In the genomic region with DNA sequence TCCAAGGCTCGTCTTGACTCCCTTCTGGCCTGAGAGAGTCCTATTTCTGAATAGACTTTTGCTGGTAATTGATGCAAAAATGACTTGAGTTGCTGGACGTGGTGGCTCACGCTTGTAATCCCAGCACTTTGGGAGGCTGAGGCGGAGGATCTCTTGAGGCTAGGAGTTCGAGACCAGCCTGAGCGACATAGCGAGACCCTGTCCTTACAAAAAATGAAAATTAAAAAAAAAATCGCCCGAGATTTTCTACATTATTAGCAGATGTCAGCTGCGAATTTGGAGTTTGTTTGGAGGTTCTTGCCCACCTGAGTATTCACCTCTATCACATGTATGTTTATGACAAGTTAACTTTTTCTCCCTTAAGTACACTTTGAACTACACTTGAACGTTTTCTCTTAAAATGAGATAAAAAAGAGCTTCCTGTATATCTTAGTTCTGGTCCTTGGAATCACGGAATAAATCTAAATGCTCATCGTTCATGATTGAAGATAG, we compare ENCODE assay signal across 8 cellular contexts. TPM values are rescaled to one million over a fixed set of nuclear protein-coding genes. Genes with fewer than 3 reads are reported as not detected.
A peak's percentile ranks its signal among the peaks of the same experiment; 100 is the strongest.
DNase-seq lines count a peak whose midpoint lies in the region; ATAC-seq, FAIRE-seq and TF ChIP-seq lines count a peak whose summit lies in the region.

No MANE protein-coding gene starts in this region.

- no peak overlapping the region for H4K5ac ChIP-seq in H1 (ENCODE audit: insufficient read length, low read depth, low read length)

- POLR2A ChIA-PET in H1 (lab: Charles Lee; ENCODE audit: partially characterized antibody), result interaction anchor here (0.7 to 2.8 kb wide), 33 partner anchors 8 to 318 kb away, joined by 3 to 15 read pairs (median 5); a partner anchor contains a TSS

- peaks cover 11% of the 10 kb centered on the region for H3K4me1 ChIP-seq in CD4-positive, CD25-positive, alpha-beta regulatory T cell (ENCODE audit: control insufficient read depth, insufficient read depth, low read length, poor library complexity, severe bottlenecking)
- peaks cover 7% of the 10 kb centered on the region; the same call in 1 of the 2 replicates for H3K4me1 ChIP-seq in OCI-LY3 (ENCODE audit: low read length)
- H3K4me1 ChIP-seq in H1 (replicated peaks in 1 of 4; ENCODE audit: control insufficient read depth in 3 of 4, insufficient read depth in 4 of 4, low read length in 3 of 4), result no peaks in the 10 kb centered on the region
- no peaks in the 10 kb centered on the region for H3K4me1 ChIP-seq in neuronal stem cell (ENCODE audit: control insufficient read depth in 2 of 2, insufficient read depth in 1 of 2, low read depth in 1 of 2, low read length in 2 of 2)

- H3K36me3 Mint-ChIP-seq in CD4-positive, CD25-positive, alpha-beta regulatory T cell, result peaks cover 3% of the 10 kb centered on the region

- no peaks in the 10 kb centered on the region for H3K27me3 ChIP-seq in CD4-positive, CD25-positive, alpha-beta regulatory T cell (ENCODE audit: control insufficient read depth, insufficient read depth, low read length)
- H3K27me3 ChIP-seq in OCI-LY3 (ENCODE audit: low read depth, low read length), result no peaks in the 10 kb centered on the region
- no peaks in the 10 kb centered on the region for H3K27me3 ChIP-seq in H1 (replicated peaks in 1 of 4; ENCODE audit: control insufficient read depth in 3 of 4, extremely low read depth in 1 of 4, insufficient read depth in 3 of 4, low read length in 3 of 4)
- no peaks in the 10 kb centered on the region for H3K27me3 ChIP-seq in neuronal stem cell (ENCODE audit: control insufficient read depth in 3 of 3, insufficient read depth in 3 of 3, low read depth in 1 of 3, low read length in 3 of 3)

- 73% methylated on average over 13 of the region's 13 CpGs; no CpG with 5 or more reads in 1 of the 2 experiments for WGBS in H1 (ENCODE audit: extremely low coverage in 1 of 2, insufficient coverage in 1 of 2, insufficient read length in 1 of 2, insufficient replicate concordance in 2 of 2, low coverage in 1 of 2, low lambda C conversion rate in 2 of 2, missing lambda C conversion rate in 1 of 2), 2 experiments
- no CpG with 5 or more reads among the region's 13 CpGs for WGBS in neuronal stem cell (ENCODE audit: extremely low coverage in 2 of 2, insufficient read length in 2 of 2, insufficient replicate concordance in 1 of 2), 2 donors

- H3K79me2 ChIP-seq in OCI-LY3 (ENCODE audit: low read length) (peaks cover 8% of the 10 kb centered on the region), H1 (ENCODE audit: control insufficient read depth in 1 of 2, insufficient read depth in 2 of 2, low read length in 2 of 2) (no peaks in the 10 kb centered on the region)

- no peaks in the 10 kb centered on the region for H3K36me3 ChIP-seq in CD4-positive, CD25-positive, alpha-beta regulatory T cell (ENCODE audit: control insufficient read depth, insufficient read depth, low read length)
- H3K36me3 ChIP-seq in OCI-LY3 (replicated peaks; ENCODE audit: low read depth, low read length), result no peaks in the 10 kb centered on the region
- H3K36me3 ChIP-seq in H1 (ENCODE audit: control insufficient read depth in 2 of 4, insufficient read depth in 4 of 4, low read length in 3 of 4), result no peaks in the 10 kb centered on the region
- H3K36me3 ChIP-seq in neuronal stem cell (replicated peaks in 1 of 2; ENCODE audit: control insufficient read depth in 2 of 2, insufficient read depth in 2 of 2, low read length in 2 of 2), result no peaks in the 10 kb centered on the region

- H3K27ac Mint-ChIP-seq in CD4-positive, CD25-positive, alpha-beta regulatory T cell, result peak overlapping the region; percentile 96 to 100 (median 99)

- TF ChIP-seq CTCF in OCI-LY3 (IDR thresholded peaks at IDR 0.05; ENCODE audit: low read depth, low read length), result no peak
- 0 out of 4 replicates have a peak, but pooled peaks of 1 of the 3 experiments have one; percentile 7 for TF ChIP-seq CTCF in H1 (IDR thresholded peaks at IDR 0.05; ENCODE audit: control extremely low read depth in 1 of 3, insufficient read depth in 1 of 3, low read depth in 1 of 3, low read length in 3 of 3)

- no peak overlapping the region for H3K23ac ChIP-seq in H1 (ENCODE audit: insufficient read length)
- H3K23ac ChIP-seq in neuronal stem cell (ENCODE audit: low read depth, low read length, poor library complexity), result no peak overlapping the region

- H3K9me3 ChIP-seq in CD4-positive, CD25-positive, alpha-beta regulatory T cell (ENCODE audit: control insufficient read depth in 2 of 2, low read length in 2 of 2), result no peaks in the 10 kb centered on the region
- H3K9me3 ChIP-seq in OCI-LY3 (ENCODE audit: insufficient read depth, low read length) (no peaks in the 10 kb centered on the region), H1 (ENCODE audit: insufficient read depth in 2 of 2, low read depth in 1 of 2, low read length in 1 of 2) (no peaks in the 10 kb centered on the region), neuronal stem cell (replicated peaks in 1 of 2; ENCODE audit: control insufficient read depth in 2 of 2, insufficient read depth in 1 of 2, low read depth in 1 of 2, low read length in 2 of 2) (no peaks in the 10 kb centered on the region)

- H4K8ac ChIP-seq in H1 (ENCODE audit: extremely low read depth, insufficient read depth, low read length) (0 out of 2 replicates have a peak overlapping the region, but pooled peaks have one; percentile 94), neuronal stem cell (ENCODE audit: low read depth, low read length) (no peak overlapping the region)

- H2AK5ac ChIP-seq in H1 (ENCODE audit: low read depth, low read length) (no peak overlapping the region), neuronal stem cell (ENCODE audit: low read depth, low read length) (no peak overlapping the region)

- peak overlapping the region; percentile 91 to 99 (median 95) for H3K4me3 Mint-ChIP-seq in CD4-positive, CD25-positive, alpha-beta regulatory T cell

- H3K4me1 Mint-ChIP-seq in CD4-positive, CD25-positive, alpha-beta regulatory T cell, result peaks cover 6 to 22% (median 17%) of the 10 kb centered on the region in 4 donors

- no peak for TF ChIP-seq POLR2A in H1 (IDR thresholded peaks at IDR 0.05; ENCODE audit: control extremely low read depth in 1 of 2, low read depth in 2 of 2, low read length in 2 of 2)

- H3K56ac ChIP-seq in H1 (replicated peaks; ENCODE audit: insufficient read length, low read depth, low read length), result no peak overlapping the region

- peaks cover 5% of the 10 kb centered on the region for H3K27me3 Mint-ChIP-seq in CD4-positive, CD25-positive, alpha-beta regulatory T cell

- H3K4me3 ChIP-seq in CD4-positive, CD25-positive, alpha-beta regulatory T cell (ENCODE audit: low read depth, low read length), result peak overlapping the region; percentile 29
- peak overlapping the region; percentile 96 for H3K4me3 ChIP-seq in OCI-LY3 (ENCODE audit: low read length)
- H3K4me3 ChIP-seq in H1 (ENCODE audit: extremely low read depth in 1 of 4, insufficient read depth in 2 of 4, low read depth in 3 of 4, low read length in 4 of 4), result peak overlapping the region; percentile 71 to 97 (median 74); a peak in 6 of 8 replicates
- H3K4me3 ChIP-seq in neuronal stem cell (ENCODE audit: low read length in 2 of 2), result peak overlapping the region; percentile 66 to 97

- TF ChIP-seq RAD21 in H1 (IDR thresholded peaks at IDR 0.05 in 1 of 2, conservative IDR thresholded peaks at IDR 0.05 in 1 of 2; ENCODE audit: low read depth in 2 of 2, low read length in 2 of 2), result no peak

- peak overlapping the region; percentile 96 for H3K27ac ChIP-seq in CD4-positive, CD25-positive, alpha-beta regulatory T cell (ENCODE audit: insufficient read depth, low read length, poor library complexity, severe bottlenecking)
- H3K27ac ChIP-seq in OCI-LY3 (ENCODE audit: low read length), result peak overlapping the region; percentile 84
- no peak overlapping the region for H3K27ac ChIP-seq in H1 (ENCODE audit: low read depth, low read length)
- peak overlapping the region; percentile 44 for H3K27ac ChIP-seq in neuronal stem cell (replicated peaks; ENCODE audit: low read length)

- no peak for FAIRE-seq in H1 (lab: Jason Lieb, UNC)

- no peak overlapping the region for H2BK20ac ChIP-seq in H1 (ENCODE audit: low read length)

- CTCF ChIA-PET in H1 (lab: Charles Lee; ENCODE audit: partially characterized antibody), result interaction anchor here (0.6 to 1.7 kb wide), 9 partner anchors 9 to 278 kb away, joined by 3 to 5 read pairs (median 3); no protein-coding TSS in a partner anchor

- no peak overlapping the region for H2BK120ac ChIP-seq in H1 (replicated peaks; ENCODE audit: low read depth, low read length)
- no peak overlapping the region for H2BK120ac ChIP-seq in neuronal stem cell (ENCODE audit: low read depth, low read length)

- no peak overlapping the region for H2BK12ac ChIP-seq in H1 (ENCODE audit: low read depth, low read length)
- H2BK12ac ChIP-seq in neuronal stem cell (ENCODE audit: low read length), result no peak overlapping the region

- H3K9ac ChIP-seq in OCI-LY3 (ENCODE audit: low read length) (peak overlapping the region; percentile 86), H1 (replicated peaks in 1 of 4; ENCODE audit: extremely low read depth in 1 of 4, low read depth in 3 of 4, low read length in 3 of 4) (peak overlapping the region in 3 of 4 experiments; percentile 50 to 86 (median 83); a peak in 3 of 7 replicates), neuronal stem cell (ENCODE audit: low read depth, low read length, poor library complexity) (no peak overlapping the region)

- no peak for TF ChIP-seq EP300 in H1 (IDR thresholded peaks at IDR 0.05; ENCODE audit: borderline replicate concordance in 1 of 2, low read depth in 2 of 2, low read length in 2 of 2)

- H3K18ac ChIP-seq in H1 (ENCODE audit: extremely low read depth, low read length), result no peak overlapping the region
- no peak overlapping the region for H3K18ac ChIP-seq in neuronal stem cell (ENCODE audit: low read length)

- H2BK5ac ChIP-seq in H1 (ENCODE audit: low read depth, low read length) (peak overlapping the region; percentile 91; the same call in 1 of the 2 replicates), neuronal stem cell (ENCODE audit: low read length) (no peak overlapping the region)

- no peak overlapping the region for H4K91ac ChIP-seq in H1 (replicated peaks; ENCODE audit: insufficient read length, low read length)
- no peak overlapping the region for H4K91ac ChIP-seq in neuronal stem cell (ENCODE audit: low read depth, low read length, poor library complexity)

- no peaks in the 10 kb centered on the region for H3K79me1 ChIP-seq in H1 (ENCODE audit: low read depth, low read length)
- no peaks in the 10 kb centered on the region for H3K79me1 ChIP-seq in neuronal stem cell (ENCODE audit: low read depth, low read length)

- ATAC-seq in CD4-positive, CD25-positive, alpha-beta regulatory T cell (ENCODE audit: low read depth in 2 of 2), result no peak
- ATAC-seq in GM21381 (IDR thresholded peaks at IDR 0.05; ENCODE audit: unreplicated experiment), result no peak

- DNase-seq in CD4-positive, CD25-positive, alpha-beta regulatory T cell, result no peak
- DNase-seq in H1 (ENCODE audit: low read depth in 1 of 2, low spot score in 2 of 2) (no peak), neuronal stem cell (ENCODE audit: low spot score) (no peak), middle frontal gyrus (ENCODE audit: extremely low spot score, low spot score) (no peak), NCI-H774 (lab: John Stamatoyannopoulos, UW) (no peak), ecto neural progenitor cell (ENCODE audit: low spot score) (no peak)

- H3K9me3 Mint-ChIP-seq in CD4-positive, CD25-positive, alpha-beta regulatory T cell, result no peaks in the 10 kb centered on the region

- H3K23me2 ChIP-seq in H1 (ENCODE audit: low read depth, low read length), result peaks cover 5% of the 10 kb centered on the region; the same call in 1 of the 2 replicates

- no peak overlapping the region for H2BK15ac ChIP-seq in H1 (ENCODE audit: low read length)
- H2BK15ac ChIP-seq in neuronal stem cell (ENCODE audit: low read length), result no peak overlapping the region

- H3K4me2 ChIP-seq in OCI-LY3 (ENCODE audit: low read length) (peak overlapping the region; percentile 72), H1 (ENCODE audit: insufficient read depth in 1 of 2, low read depth in 2 of 2, low read length in 2 of 2) (peak overlapping the region; percentile 74 to 88), neuronal stem cell (ENCODE audit: insufficient read depth, low read length, poor library complexity, severe bottlenecking) (peak overlapping the region; percentile 63)

- no peak overlapping the region for H3K4ac ChIP-seq in H1 (replicated peaks; ENCODE audit: insufficient read length, low read depth, low read length)
- no peak overlapping the region for H3K4ac ChIP-seq in neuronal stem cell (ENCODE audit: low read length)

- H4K20me1 ChIP-seq in OCI-LY3 (ENCODE audit: insufficient read depth, low read length), result no peaks in the 10 kb centered on the region
- H4K20me1 ChIP-seq in H1 (replicated peaks in 1 of 2; ENCODE audit: control insufficient read depth in 1 of 2, insufficient read depth in 2 of 2, low read length in 2 of 2), result no peaks in the 10 kb centered on the region

- no peak overlapping the region for H3K14ac ChIP-seq in H1 (ENCODE audit: insufficient read length)
- no peak overlapping the region for H3K14ac ChIP-seq in neuronal stem cell (ENCODE audit: low read length)

- H2AFZ ChIP-seq in OCI-LY3 (ENCODE audit: low read depth, low read length), result 0 out of 2 replicates have a peak overlapping the region, but pooled peaks have one; percentile 60
- H2AFZ ChIP-seq in H1 (ENCODE audit: low read length), result 0 out of 2 replicates have a peak overlapping the region, but pooled peaks have one; percentile 34
- H2AFZ ChIP-seq in neuronal stem cell (ENCODE audit: low read length), result peak overlapping the region; percentile 89

RNA-seq across cellular contexts. Expression of a gene that starts 0.5 kb away (rescaled TPM):
- 21.0 TPM for total RNA-seq in CD4-positive, CD25-positive, alpha-beta regulatory T cell
- 10 to 100 TPM; 21.9 to 38.4 (median 30.7) TPM for polyA plus RNA-seq in CD4-positive, CD25-positive, alpha-beta regulatory T cell
- 9.4 and 10.7 TPM in 2 replicates for total RNA-seq in H1 (2021; fragmentation: NEBNext Ultra II Directional; extraction: Animal tissue kit (Norgen Biotek cat#: 25700))
- 3.9 and 4.7 TPM in 2 replicates for polyA plus RNA-seq in H1 (2011; rRNA removed)
- 5.9 TPM for polyA plus RNA-seq in H1 (2011; cell fraction: cytosol; rRNA removed)
- polyA plus RNA-seq in H1 (2011; cell fraction: nucleus; rRNA removed), result 11.2 TPM
- 5.9 to 7.6 TPM (median 6.9 TPM) in 4 replicates for polyA plus RNA-seq in H1 (2012, experiment 1 of 2)
- polyA plus RNA-seq in H1 (2012, experiment 2 of 2), result 2.3 TPM
- 4.9 TPM for polyA plus RNA-seq in H1 (2013, experiment 1 of 2)
- 4.5 TPM for polyA plus RNA-seq in H1 (2013, experiment 2 of 2)
- 21.7 and 27.5 TPM in 2 replicates for polyA minus RNA-seq in H1 (2011; rRNA and poly(A)+ RNA removed)
- 11.7 TPM for polyA minus RNA-seq in H1 (2011; cell fraction: cytosol; rRNA and poly(A)+ RNA removed)
- polyA minus RNA-seq in H1 (2011; cell fraction: nucleus; rRNA and poly(A)+ RNA removed), result 21.0 TPM
- polyA plus RNA-seq in neuronal stem cell (2013, experiment 1 of 2), result 5.4 TPM
- polyA plus RNA-seq in neuronal stem cell (2013, experiment 2 of 2), result 5.6 TPM

RNA-seq across cellular contexts. Expression of a gene that starts 57.1 kb away (rescaled TPM):
- 90.9 TPM for total RNA-seq in CD4-positive, CD25-positive, alpha-beta regulatory T cell
- polyA plus RNA-seq in CD4-positive, CD25-positive, alpha-beta regulatory T cell, result 10 to 100 TPM; 41.6 to 55.4 (median 47.7) TPM
- 152 and 181 TPM in 2 replicates for total RNA-seq in H1 (2021; fragmentation: NEBNext Ultra II Directional; extraction: Animal tissue kit (Norgen Biotek cat#: 25700))
- polyA plus RNA-seq in H1 (2011; rRNA removed), result 44.5 and 58.6 TPM in 2 replicates
- 98.7 TPM for polyA plus RNA-seq in H1 (2011; cell fraction: cytosol; rRNA removed)
- polyA plus RNA-seq in H1 (2011; cell fraction: nucleus; rRNA removed), result 190 TPM
- 111 to 151 TPM (median 137 TPM) in 4 replicates for polyA plus RNA-seq in H1 (2012, experiment 1 of 2)
- 8.8 TPM for polyA plus RNA-seq in H1 (2012, experiment 2 of 2)
- polyA plus RNA-seq in H1 (2013, experiment 1 of 2), result 107 TPM
- polyA plus RNA-seq in H1 (2013, experiment 2 of 2), result 83.9 TPM
- 210 and 327 TPM in 2 replicates for polyA minus RNA-seq in H1 (2011; rRNA and poly(A)+ RNA removed)
- 128 TPM for polyA minus RNA-seq in H1 (2011; cell fraction: cytosol; rRNA and poly(A)+ RNA removed)
- 172 TPM for polyA minus RNA-seq in H1 (2011; cell fraction: nucleus; rRNA and poly(A)+ RNA removed)
- polyA plus RNA-seq in neuronal stem cell (2013, experiment 1 of 2), result 134 TPM
- polyA plus RNA-seq in neuronal stem cell (2013, experiment 2 of 2), result 134 TPM

Comparison
In these comparisons a context has a peak if more than half of its experiments do, and no peak if none do; other contexts are left out.
1. H3K4me3 ChIP-seq: peak in every context shown above with its lines; median percentile 96 in OCI-LY3; 82 in neuronal stem cell; 74 in H1; 29 in CD4-positive, CD25-positive, alpha-beta regulatory T cell.
2. H2AFZ ChIP-seq: peak in every context shown above with its lines; median percentile 89 in neuronal stem cell; 60 in OCI-LY3; 34 in H1.